2 cellular contexts compared by ENCODE assay signal in the genomic region with DNA sequence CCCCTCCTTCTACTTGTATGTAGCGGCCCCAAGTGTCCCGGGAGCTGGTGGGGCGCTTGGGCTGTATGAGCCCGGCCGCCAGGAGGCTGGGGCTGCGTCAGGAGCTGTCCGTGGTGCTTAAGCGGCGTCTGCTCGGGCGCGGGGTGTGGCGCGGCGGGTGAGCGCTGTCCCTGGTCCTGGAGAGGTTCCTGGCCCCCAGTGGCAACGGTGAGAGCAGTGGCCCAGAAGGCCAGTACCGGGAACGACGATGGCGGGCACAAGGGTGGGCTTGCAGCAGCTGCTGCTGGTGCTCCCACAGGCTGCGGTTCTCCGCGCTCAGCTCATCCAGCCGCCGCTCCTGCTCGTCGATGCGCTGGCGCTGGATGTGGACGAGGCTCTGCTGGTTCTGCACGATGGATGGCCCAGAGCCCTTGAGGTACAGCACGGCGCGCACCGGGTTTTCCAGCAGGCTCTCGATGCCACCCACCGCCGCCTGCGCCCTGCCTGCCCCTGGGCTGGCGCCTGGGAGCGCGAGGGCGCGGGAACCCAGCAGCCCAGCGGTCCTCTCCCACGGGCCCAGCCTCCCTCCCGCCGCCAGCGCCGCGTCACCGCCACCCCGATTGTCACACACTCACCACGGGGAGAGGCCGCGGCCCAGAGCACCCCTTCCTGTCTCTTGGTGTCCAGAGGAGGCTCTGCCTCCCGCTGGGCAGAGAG.
TF ChIP-seq lines count a peak whose summit lies in the region.

No MANE protein-coding gene starts in this region.

TF ChIP-seq in GM23338, 12 proteins besides CTCF, POLR2A, EP300 and RAD21 (continued from another document):
- TF ChIP-seq, protein P1, sequence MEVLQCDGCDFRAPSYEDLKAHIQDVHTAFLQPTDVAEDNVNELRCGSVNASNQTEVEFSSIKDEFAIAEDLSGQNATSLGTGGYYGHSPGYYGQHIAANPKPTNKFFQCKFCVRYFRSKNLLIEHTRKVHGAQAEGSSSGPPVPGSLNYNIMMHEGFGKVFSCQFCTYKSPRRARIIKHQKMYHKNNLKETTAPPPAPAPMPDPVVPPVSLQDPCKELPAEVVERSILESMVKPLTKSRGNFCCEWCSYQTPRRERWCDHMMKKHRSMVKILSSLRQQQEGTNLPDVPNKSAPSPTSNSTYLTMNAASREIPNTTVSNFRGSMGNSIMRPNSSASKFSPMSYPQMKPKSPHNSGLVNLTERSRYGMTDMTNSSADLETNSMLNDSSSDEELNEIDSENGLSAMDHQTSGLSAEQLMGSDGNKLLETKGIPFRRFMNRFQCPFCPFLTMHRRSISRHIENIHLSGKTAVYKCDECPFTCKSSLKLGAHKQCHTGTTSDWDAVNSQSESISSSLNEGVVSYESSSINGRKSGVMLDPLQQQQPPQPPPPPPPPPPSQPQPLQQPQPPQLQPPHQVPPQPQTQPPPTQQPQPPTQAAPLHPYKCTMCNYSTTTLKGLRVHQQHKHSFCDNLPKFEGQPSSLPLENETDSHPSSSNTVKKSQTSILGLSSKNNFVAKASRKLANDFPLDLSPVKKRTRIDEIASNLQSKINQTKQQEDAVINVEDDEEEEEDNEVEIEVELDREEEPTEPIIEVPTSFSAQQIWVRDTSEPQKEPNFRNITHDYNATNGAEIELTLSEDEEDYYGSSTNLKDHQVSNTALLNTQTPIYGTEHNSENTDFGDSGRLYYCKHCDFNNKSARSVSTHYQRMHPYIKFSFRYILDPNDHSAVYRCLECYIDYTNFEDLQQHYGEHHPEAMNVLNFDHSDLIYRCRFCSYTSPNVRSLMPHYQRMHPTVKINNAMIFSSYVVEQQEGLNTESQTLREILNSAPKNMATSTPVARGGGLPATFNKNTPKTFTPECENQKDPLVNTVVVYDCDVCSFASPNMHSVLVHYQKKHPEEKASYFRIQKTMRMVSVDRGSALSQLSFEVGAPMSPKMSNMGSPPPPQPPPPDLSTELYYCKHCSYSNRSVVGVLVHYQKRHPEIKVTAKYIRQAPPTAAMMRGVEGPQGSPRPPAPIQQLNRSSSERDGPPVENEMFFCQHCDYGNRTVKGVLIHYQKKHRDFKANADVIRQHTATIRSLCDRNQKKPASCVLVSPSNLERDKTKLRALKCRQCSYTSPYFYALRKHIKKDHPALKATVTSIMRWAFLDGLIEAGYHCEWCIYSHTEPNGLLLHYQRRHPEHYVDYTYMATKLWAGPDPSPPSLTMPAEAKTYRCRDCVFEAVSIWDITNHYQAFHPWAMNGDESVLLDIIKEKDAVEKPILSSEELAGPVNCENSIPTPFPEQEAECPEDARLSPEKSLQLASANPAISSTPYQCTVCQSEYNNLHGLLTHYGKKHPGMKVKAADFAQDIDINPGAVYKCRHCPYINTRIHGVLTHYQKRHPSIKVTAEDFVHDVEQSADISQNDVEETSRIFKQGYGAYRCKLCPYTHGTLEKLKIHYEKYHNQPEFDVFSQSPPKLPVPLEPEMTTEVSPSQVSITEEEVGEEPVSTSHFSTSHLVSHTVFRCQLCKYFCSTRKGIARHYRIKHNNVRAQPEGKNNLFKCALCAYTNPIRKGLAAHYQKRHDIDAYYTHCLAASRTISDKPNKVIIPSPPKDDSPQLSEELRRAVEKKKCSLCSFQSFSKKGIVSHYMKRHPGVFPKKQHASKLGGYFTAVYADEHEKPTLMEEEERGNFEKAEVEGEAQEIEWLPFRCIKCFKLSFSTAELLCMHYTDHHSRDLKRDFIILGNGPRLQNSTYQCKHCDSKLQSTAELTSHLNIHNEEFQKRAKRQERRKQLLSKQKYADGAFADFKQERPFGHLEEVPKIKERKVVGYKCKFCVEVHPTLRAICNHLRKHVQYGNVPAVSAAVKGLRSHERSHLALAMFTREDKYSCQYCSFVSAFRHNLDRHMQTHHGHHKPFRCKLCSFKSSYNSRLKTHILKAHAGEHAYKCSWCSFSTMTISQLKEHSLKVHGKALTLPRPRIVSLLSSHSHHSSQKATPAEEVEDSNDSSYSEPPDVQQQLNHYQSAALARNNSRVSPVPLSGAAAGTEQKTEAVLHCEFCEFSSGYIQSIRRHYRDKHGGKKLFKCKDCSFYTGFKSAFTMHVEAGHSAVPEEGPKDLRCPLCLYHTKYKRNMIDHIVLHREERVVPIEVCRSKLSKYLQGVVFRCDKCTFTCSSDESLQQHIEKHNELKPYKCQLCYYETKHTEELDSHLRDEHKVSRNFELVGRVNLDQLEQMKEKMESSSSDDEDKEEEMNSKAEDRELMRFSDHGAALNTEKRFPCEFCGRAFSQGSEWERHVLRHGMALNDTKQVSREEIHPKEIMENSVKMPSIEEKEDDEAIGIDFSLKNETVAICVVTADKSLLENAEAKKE (CRISPR knock-in tag; IDR thresholded peaks at IDR 0.05) = peak; percentile 68
- TF ChIP-seq, protein P2, sequence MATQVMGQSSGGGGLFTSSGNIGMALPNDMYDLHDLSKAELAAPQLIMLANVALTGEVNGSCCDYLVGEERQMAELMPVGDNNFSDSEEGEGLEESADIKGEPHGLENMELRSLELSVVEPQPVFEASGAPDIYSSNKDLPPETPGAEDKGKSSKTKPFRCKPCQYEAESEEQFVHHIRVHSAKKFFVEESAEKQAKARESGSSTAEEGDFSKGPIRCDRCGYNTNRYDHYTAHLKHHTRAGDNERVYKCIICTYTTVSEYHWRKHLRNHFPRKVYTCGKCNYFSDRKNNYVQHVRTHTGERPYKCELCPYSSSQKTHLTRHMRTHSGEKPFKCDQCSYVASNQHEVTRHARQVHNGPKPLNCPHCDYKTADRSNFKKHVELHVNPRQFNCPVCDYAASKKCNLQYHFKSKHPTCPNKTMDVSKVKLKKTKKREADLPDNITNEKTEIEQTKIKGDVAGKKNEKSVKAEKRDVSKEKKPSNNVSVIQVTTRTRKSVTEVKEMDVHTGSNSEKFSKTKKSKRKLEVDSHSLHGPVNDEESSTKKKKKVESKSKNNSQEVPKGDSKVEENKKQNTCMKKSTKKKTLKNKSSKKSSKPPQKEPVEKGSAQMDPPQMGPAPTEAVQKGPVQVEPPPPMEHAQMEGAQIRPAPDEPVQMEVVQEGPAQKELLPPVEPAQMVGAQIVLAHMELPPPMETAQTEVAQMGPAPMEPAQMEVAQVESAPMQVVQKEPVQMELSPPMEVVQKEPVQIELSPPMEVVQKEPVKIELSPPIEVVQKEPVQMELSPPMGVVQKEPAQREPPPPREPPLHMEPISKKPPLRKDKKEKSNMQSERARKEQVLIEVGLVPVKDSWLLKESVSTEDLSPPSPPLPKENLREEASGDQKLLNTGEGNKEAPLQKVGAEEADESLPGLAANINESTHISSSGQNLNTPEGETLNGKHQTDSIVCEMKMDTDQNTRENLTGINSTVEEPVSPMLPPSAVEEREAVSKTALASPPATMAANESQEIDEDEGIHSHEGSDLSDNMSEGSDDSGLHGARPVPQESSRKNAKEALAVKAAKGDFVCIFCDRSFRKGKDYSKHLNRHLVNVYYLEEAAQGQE (IDR thresholded peaks at IDR 0.05; ENCODE audit: unreplicated experiment) = peak; percentile 100
- TF ChIP-seq CREB1 (CRISPR knock-in tag; IDR thresholded peaks at IDR 0.05; ENCODE audit: low read depth) = peak; percentile 78
- no peak for TF ChIP-seq EZH2phosphoT487 (IDR thresholded peaks at IDR 0.05; ENCODE audit: unreplicated experiment)
TF ChIP-seq in GM23338: peak in this region for 5.

TF ChIP-seq in neural cell, 6 proteins besides CTCF, POLR2A, EP300 and RAD21 (continued from another document):
- TF ChIP-seq, protein P2 (IDR thresholded peaks at IDR 0.05; ENCODE audit: borderline replicate concordance) = peak; percentile 95
